Comparison of ENCODE assay signal across 1 cellular context in the genomic region with DNA sequence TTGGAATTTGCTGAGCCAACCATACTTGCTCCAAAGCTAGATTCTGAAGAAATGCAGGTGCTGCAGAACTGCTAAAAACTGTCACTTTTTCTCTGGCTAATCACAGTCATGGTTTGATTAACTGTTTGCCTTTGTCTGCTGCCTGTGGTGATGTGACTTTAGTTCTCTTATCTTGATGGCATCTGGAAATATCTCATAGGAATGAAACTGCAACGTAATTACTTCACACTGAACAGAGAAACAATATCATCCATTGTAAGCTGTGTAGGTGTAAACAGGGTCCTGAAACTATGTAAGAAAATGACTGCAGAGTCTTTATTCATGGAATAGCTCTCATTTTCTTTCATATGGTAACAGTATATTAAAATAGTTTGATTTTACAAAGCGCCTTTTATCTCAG.
TF ChIP-seq lines count a peak whose summit lies in the region.

No MANE protein-coding gene starts in this region.

TF ChIP-seq in GM12878, 131 proteins besides CTCF, POLR2A, EP300 and RAD21 (continued from another document):
- no peak for TF ChIP-seq ZBTB11 (CRISPR knock-in tag; IDR thresholded peaks at IDR 0.05)
- TF ChIP-seq ATF7 (IDR thresholded peaks at IDR 0.05; ENCODE audit: low read depth) = peak; percentile 69; the same call in 1 of the 2 replicates
- TF ChIP-seq IKZF2 (IDR thresholded peaks at IDR 0.05) = peak in 1 of 2 experiments; percentile 37; a peak in 2 of 4 replicates
- no peak for TF ChIP-seq CUX1 (IDR thresholded peaks at IDR 0.05; ENCODE audit: insufficient replicate concordance, low read depth, low read length)
- TF ChIP-seq DPF2 (IDR thresholded peaks at IDR 0.05) = peak; percentile 32; the same call in 1 of the 2 replicates
